ENCODE assay signal across 8 cellular contexts in the genomic region with DNA sequence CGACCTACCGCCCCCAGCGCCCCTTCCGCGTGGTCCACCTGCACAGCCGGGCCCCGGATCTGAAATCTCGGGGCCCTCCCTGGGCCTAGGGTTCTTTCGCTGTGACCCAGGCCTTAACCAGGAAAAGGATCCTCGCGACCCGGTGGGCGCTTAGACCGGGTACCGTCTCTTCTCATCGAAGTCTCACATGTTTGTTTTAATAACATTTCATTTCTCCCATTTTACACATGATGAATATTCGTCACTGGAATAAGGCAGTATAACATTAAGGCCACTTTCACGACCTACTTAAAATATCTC. TPM values are rescaled to one million over a fixed set of nuclear protein-coding genes. Genes with fewer than 3 reads are reported as not detected.
A peak's percentile ranks its signal among the peaks of the same experiment; 100 is the strongest.
DNase-seq lines count a peak whose midpoint lies in the region; ATAC-seq and TF ChIP-seq lines count a peak whose summit lies in the region.

No MANE protein-coding gene starts in this region.

- peak overlapping the region; percentile 99 for H3K4me3 Mint-ChIP-seq in memory B cell

- no peaks in the 10 kb centered on the region for H3K9me3 Mint-ChIP-seq in memory B cell

- no peaks in the 10 kb centered on the region for H3K27me3 ChIP-seq in heart left ventricle
- no peaks in the 10 kb centered on the region for H3K27me3 ChIP-seq in vagina

- no peak for TF ChIP-seq CTCF in heart left ventricle (IDR thresholded peaks at IDR 0.05)
- TF ChIP-seq CTCF in astrocyte of the cerebellum (IDR thresholded peaks at IDR 0.05; ENCODE audit: low read depth, low read length, missing control alignments): no peak
- TF ChIP-seq CTCF in vagina (IDR thresholded peaks at IDR 0.05): no peak

- 3 to 5% (median 4%) methylated on average over 13 to 18 of the region's 18 CpGs for WGBS in heart left ventricle, 4 donors

- in situ Hi-C loops in astrocyte of the cerebellum (cut with HindIII; ENCODE audit: low sequenced_read_pairs): no loop called here

- H3K4me1 ChIP-seq in heart left ventricle (peaks cover 0 to 49% (median 37%) of the 10 kb centered on the region in 12 donors), vagina (peaks cover 58% of the 10 kb centered on the region)

- intact Hi-C loops in heart left ventricle (cut with DNase I): no loop called here
- intact Hi-C loops in cardiac septum (cut with DNase I): loop anchor here (5.0 kb wide), 1 partner anchor 114 kb away; a partner anchor contains a TSS
- intact Hi-C loops in vagina (cut with DNase I): no loop called here

- no peaks in the 10 kb centered on the region for H3K9me3 ChIP-seq in heart left ventricle
- H3K9me3 ChIP-seq in vagina: no peaks in the 10 kb centered on the region

- peak overlapping the region; percentile 86 for H3K27ac Mint-ChIP-seq in memory B cell

- DNase-seq in heart left ventricle (no peak), cardiac septum (ENCODE audit: low spot score) (no peak), astrocyte of the cerebellum (ENCODE audit: low read depth) (no peak), memory B cell (ENCODE audit: low spot score in 2 of 2) (no peak), vagina (ENCODE audit: extremely low spot score in 2 of 2) (no peak), NCI-H774 (lab: John Stamatoyannopoulos, UW) (no peak), GM19240 (ENCODE audit: insufficient read length, low spot score) (no peak)

- H3K27ac ChIP-seq in heart left ventricle (peak overlapping the region in 11 of 12 donors; percentile 10 to 87 (median 78)), vagina (peak overlapping the region; percentile 70)

- H3K27me3 Mint-ChIP-seq in memory B cell: no peaks in the 10 kb centered on the region

- H3K36me3 ChIP-seq in heart left ventricle: peaks cover 0 to 41% (median 40%) of the 10 kb centered on the region in 9 donors
- H3K36me3 ChIP-seq in vagina: peaks cover 0 to 33% of the 10 kb centered on the region in 2 donors

- no peak for ATAC-seq in heart left ventricle
- ATAC-seq in memory B cell (ENCODE audit: low read depth): no peak
- no peak for ATAC-seq in GM18867 (IDR thresholded peaks at IDR 0.05; ENCODE audit: unreplicated experiment)

- peaks cover 22% of the 10 kb centered on the region for H3K4me1 Mint-ChIP-seq in memory B cell

- peak overlapping the region; percentile 63 to 98 (median 88) for H3K4me3 ChIP-seq in heart left ventricle
- H3K4me3 ChIP-seq in astrocyte of the cerebellum (ENCODE audit: low read depth, low read length): peak overlapping the region; percentile 91
- peak overlapping the region; percentile 71 to 88 for H3K4me3 ChIP-seq in vagina

- no peak for TF ChIP-seq POLR2A in heart left ventricle (IDR thresholded peaks at IDR 0.05)
- no peak for TF ChIP-seq POLR2A in vagina (IDR thresholded peaks at IDR 0.05)

- peaks cover 6% of the 10 kb centered on the region for H3K36me3 Mint-ChIP-seq in memory B cell

RNA-seq across cellular contexts. Expression of a gene that starts 0.3 kb away (rescaled TPM):
- total RNA-seq in heart left ventricle (10 to 100 TPM in 8 of 9 donors, 1 to 10 TPM in 1; 8.1 to 24.7 (median 14.9) TPM), cardiac septum (13.6 TPM), vagina (35.4 TPM)
- 10 to 100 TPM in 1 of 2 donors, 1 to 10 TPM in 1; 6.8 to 13.3 TPM for polyA plus RNA-seq in heart left ventricle

RNA-seq across cellular contexts. Expression of a gene that starts 3.3 kb away (rescaled TPM):
- total RNA-seq in heart left ventricle (100 to 1,000 TPM; 140 to 308 (median 160) TPM), cardiac septum (140 TPM), vagina (91.3 TPM)
- polyA plus RNA-seq in heart left ventricle: 100 to 1,000 TPM; 119 to 273 TPM

RNA-seq across cellular contexts. Expression of a gene that starts 10.5 kb away (rescaled TPM):
- total RNA-seq in heart left ventricle: 10 to 100 TPM; 43.9 to 87.8 (median 55.4) TPM
- polyA plus RNA-seq in heart left ventricle: 100 to 1,000 TPM in 1 of 2 donors, 10 to 100 TPM in 1; 35.9 to 116 TPM
- 49.5 TPM for total RNA-seq in cardiac septum
- total RNA-seq in vagina: 185 TPM

RNA-seq across cellular contexts. Expression of a gene that starts 11.5 kb away (rescaled TPM):
- total RNA-seq in heart left ventricle (10 to 100 TPM; 56.2 to 91.2 (median 80.7) TPM), cardiac septum (96.6 TPM), vagina (109 TPM)
- 10 to 100 TPM; 68.9 to 73.6 TPM for polyA plus RNA-seq in heart left ventricle

RNA-seq across cellular contexts. Expression of a gene that starts 28.6 kb away (rescaled TPM):
- total RNA-seq in heart left ventricle: 10 to 100 TPM; 22.1 to 42.7 (median 34.0) TPM
- 10 to 100 TPM; 19.0 to 27.0 TPM for polyA plus RNA-seq in heart left ventricle
- 37.0 TPM for total RNA-seq in cardiac septum
- 43.5 TPM for total RNA-seq in vagina
